28 cellular contexts compared by ENCODE assay signal in genomic region chr11:48164836-48165235, GRCh38. TPM values are rescaled to one million over a fixed set of nuclear protein-coding genes. Genes with fewer than 3 reads are reported as not detected.
"Had no signal": no experiment of that assay in that cellular context is flagged by ENCODE, and none has a peak within 500 bp of the region (broad histone marks: within the 10 kb centered on the region; RNA-seq: fewer than 3 reads in every experiment).

No MANE protein-coding gene starts in this region.

- FAIRE-seq: kidney had no signal

- ATAC-seq: activated CD4-positive, CD25-positive, alpha-beta regulatory T cell treated with anti-CD3 and anti-CD28 coated beads, Interleukin-2, amount 50 U/mL, for 24 hours; gastroesophageal sphincter; left colon; natural killer cell treated with Interleukin-12 subunit alpha and Interleukin-12 subunit beta and Interleukin-15 and Interleukin-18, amount 100 ng/mL, for 72 hours; right cardiac atrium; stimulated activated naive CD8-positive, alpha-beta T cell treated with anti-CD3 and anti-CD28 coated beads, Interleukin-15, Interleukin-2, amounts not matched to agents 100 U/mL and 50 U/mL, for 24 hours; upper lobe of right lung had no signal

- H3K9me3 ChIP-seq: colonic mucosa, gastroesophageal sphincter, upper lobe of right lung had no signal

- DNase-seq: activated CD4-positive, alpha-beta T cell treated with anti-CD3 and anti-CD28 coated beads for 48 hours; activated CD4-positive, alpha-beta T cell treated with anti-CD3 and anti-CD28 coated beads, Interleukin-2, amount 50 U/mL, for 48 hours; activated CD8-positive, alpha-beta memory T cell treated with anti-CD3 and anti-CD28 coated beads for 24 hours; activated gamma-delta T cell treated with Interleukin-2 at 50 U/mL for 16 hours; activated naive CD4-positive, alpha-beta T cell treated with anti-CD3 and anti-CD28 coated beads, Interleukin-2, amount 50 U/mL, for 16 hours; colonic mucosa; effector memory CD4-positive, alpha-beta T cell; hippocampal formation; kidney; left colon; posterior cingulate gyrus; right cardiac atrium; stimulated activated CD4-positive, alpha-beta T cell treated with anti-CD3 and anti-CD28 coated beads, Interleukin-2, amount 100 ng/mL, for 48 hours; stimulated activated naive CD8-positive, alpha-beta T cell treated with anti-CD3 and anti-CD28 coated beads, Interleukin-15, Interleukin-2, amounts not matched to agents 100 U/mL and 50 U/mL, for 24 hours; T-helper 9 cell; upper lobe of right lung; WERI-Rb-1 had no signal

- H3K27me3 ChIP-seq: colonic mucosa, gastroesophageal sphincter, upper lobe of right lung had no signal

- H3K36me3 ChIP-seq: colonic mucosa, WERI-Rb-1 had no signal

- H3K27ac ChIP-seq: colonic mucosa, upper lobe of right lung, WERI-Rb-1 had no signal

- H3K4me1 ChIP-seq: colonic mucosa had no signal

- H3K4me3 ChIP-seq: colonic mucosa, gastroesophageal sphincter, upper lobe of right lung had no signal

RNA-seq across cellular contexts. Expression of gene OR4B1, which starts 51.8 kb away (rescaled TPM):
- total RNA-seq: colonic mucosa; dermis microvascular lymphatic vessel endothelial cell; fibroblast of lung; fibroblast of villous mesenchyme; gastroesophageal sphincter; kidney; left colon; lower leg skin; natural killer cell treated with Interleukin-12 subunit alpha and Interleukin-12 subunit beta and Interleukin-15 and Interleukin-18, amount 100 ng/mL, for 72 hours; omental fat pad; right cardiac atrium; subcutaneous adipose tissue; T-helper 1 cell treated with Interleukin-12 subunit alpha and Interleukin-12 subunit beta and Interleukin-4 antibody, amounts not matched to agents 30 ng/mL and 1 ng/mL, for 36 hours; upper lobe of right lung had no signal
- polyA plus RNA-seq: esophagus, fibroblast of lung, right cardiac atrium had no signal
